Comparison of ENCODE assay signal across 25 cellular contexts in the genomic region with DNA sequence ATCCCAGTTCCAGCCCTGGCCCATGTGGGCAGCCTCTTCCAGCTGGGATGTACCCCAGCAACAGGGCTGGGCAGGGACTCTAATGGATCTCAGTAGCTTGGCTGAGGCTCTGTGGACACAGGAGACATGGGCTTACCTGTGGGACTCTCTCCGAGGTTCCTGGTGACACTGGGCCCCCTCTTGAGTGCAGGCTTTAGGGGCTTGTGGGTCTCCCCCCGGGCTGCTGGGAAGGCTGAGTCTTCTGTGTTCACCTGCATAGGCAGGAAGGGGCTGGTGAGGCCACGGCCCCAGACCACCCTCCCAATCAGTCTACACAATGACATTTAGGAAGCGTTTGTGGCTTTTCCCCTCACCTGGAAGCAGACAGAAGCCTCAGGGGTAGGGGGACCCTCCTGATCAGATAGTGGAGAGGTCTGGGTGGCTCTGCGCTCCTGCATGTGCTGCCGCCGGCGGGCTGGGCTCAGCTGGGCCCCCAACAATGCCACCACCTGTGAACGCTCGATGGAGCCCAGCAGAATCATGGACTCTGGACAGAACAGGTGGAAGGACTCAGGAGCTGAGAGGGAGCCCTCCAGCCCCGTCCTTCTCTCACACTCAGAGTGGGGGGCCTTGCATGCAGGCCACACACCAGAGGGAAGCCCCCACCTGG. TPM values are rescaled to one million over a fixed set of nuclear protein-coding genes. Genes with fewer than 3 reads are reported as not detected.
"Had no signal": no experiment of that assay in that cellular context is flagged by ENCODE, and none has a peak within 500 bp of the region (broad histone marks: within the 10 kb centered on the region; RNA-seq: fewer than 3 reads in every experiment).

No MANE protein-coding gene starts in this region.

- FAIRE-seq: frontal cortex, islet of Langerhans, urothelium cell line had no signal

- H3K27me3 ChIP-seq: breast epithelium, neural progenitor cell, ovary, suprapubic skin had no signal

- ATAC-seq: activated naive CD8-positive, alpha-beta T cell treated with anti-CD3 and anti-CD28 coated beads, Interleukin-2, amount 50 U/mL, for 24 hours; activated T-cell treated with anti-CD3 and anti-CD28 coated beads, Interleukin-2, amount 50 U/mL, for 4 hours had no signal

- H3K9me3 ChIP-seq: breast epithelium, ovary, psoas muscle, suprapubic skin had no signal

- H3K36me3 ChIP-seq: breast epithelium, neural progenitor cell, ovary had no signal

- H3K4me3 ChIP-seq: breast epithelium, neural progenitor cell, ovary, psoas muscle, suprapubic skin had no signal

- H3K4me1 ChIP-seq: breast epithelium, neural progenitor cell, psoas muscle had no signal

- H3K27ac ChIP-seq: neural progenitor cell, psoas muscle, suprapubic skin had no signal

- DNase-seq: activated B cell treated with CpG ODN at 0.5 μM for 24 hours; activated CD4-positive, alpha-beta T cell treated with anti-CD3 and anti-CD28 coated beads, Interleukin-2, amount 50 U/mL, for 1 hour; activated CD8-positive, alpha-beta T cell treated with anti-CD3 and anti-CD28 coated beads for 36 hours; activated naive CD8-positive, alpha-beta T cell treated with anti-CD3 and anti-CD28 coated beads, Interleukin-2, amount 50 U/mL, for 24 hours; activated T-cell treated with anti-CD3 and anti-CD28 coated beads, Interleukin-2, amount 50 U/mL, for 4 hours; amygdala; central memory CD4-positive, alpha-beta T cell; effector memory CD4-positive, alpha-beta T cell; midbrain; natural killer cell; ovary; stimulated activated CD4-positive, alpha-beta T cell treated with anti-CD3 and anti-CD28 coated beads, Interleukin-15, amount 100 ng/mL, for 24 hours; stimulated activated CD4-positive, alpha-beta T cell treated with anti-CD3 and anti-CD28 coated beads, Interleukin-2, amount 100 ng/mL, for 24 hours; stimulated activated naive CD4-positive, alpha-beta T cell; T-helper 1 cell; trophoblast cell had no signal

RNA-seq across cellular contexts. Expression of gene THPO, which starts 25.0 kb away (rescaled TPM):
- total RNA-seq: activated B cell treated with CpG ODN at 0.5 μM for 24 hours; activated CD8-positive, alpha-beta T cell treated with anti-CD3 and anti-CD28 coated beads for 36 hours; activated T-cell treated with anti-CD3 and anti-CD28 coated beads, Interleukin-2, amount 50 U/mL, for 4 hours; activated T-helper 2 cell treated with anti-CD3 and anti-CD28 coated beads, Interferon-gamma antibody, Interleukin-2, Interleukin-4, amounts not matched to agents 10 μg/mL and 5 μg/mL and 100 μg/mL, durations not matched to agents 14 hours and 24 hours and 36 hours; epithelial cell of proximal tubule; natural killer cell had no signal

RNA-seq across cellular contexts. Expression of gene CHRD, which starts 26.8 kb away (rescaled TPM):
- total RNA-seq: activated B cell treated with CpG ODN at 0.5 μM for 24 hours; activated CD8-positive, alpha-beta T cell treated with anti-CD3 and anti-CD28 coated beads for 36 hours; activated T-helper 2 cell treated with anti-CD3 and anti-CD28 coated beads, Interferon-gamma antibody, Interleukin-2, Interleukin-4, amounts not matched to agents 10 μg/mL and 5 μg/mL and 100 μg/mL, durations not matched to agents 14 hours and 24 hours and 36 hours; epithelial cell of proximal tubule had no signal
